ENCODE assay signal across 8 cellular contexts in genomic region chr17:14359251-14359939, GRCh38.
A peak's percentile ranks its signal among the peaks of the same experiment; 100 is the strongest.
DNase-seq lines count a peak whose midpoint lies in the region; ATAC-seq lines count a peak whose summit lies in the region.

No MANE protein-coding gene starts in this region.

- no peaks in the 10 kb centered on the region for H3K36me3 Mint-ChIP-seq in activated T-cell treated with anti-CD3 and anti-CD28 coated beads, Interleukin-2, amount 50 U/mL, for 24 hours (ENCODE audit: low read depth)

- H3K9me3 Mint-ChIP-seq in activated T-cell treated with anti-CD3 and anti-CD28 coated beads, Interleukin-2, amount 50 U/mL, for 24 hours, result no peaks in the 10 kb centered on the region

- no peak overlapping the region for H3K4me3 Mint-ChIP-seq in activated T-cell treated with anti-CD3 and anti-CD28 coated beads, Interleukin-2, amount 50 U/mL, for 24 hours

- DNase-seq in CD1c-positive myeloid dendritic cell (ENCODE audit: extremely low spot score) (peak; percentile 84), NCI-H1417 (lab: John Stamatoyannopoulos, UW) (no peak), AG08395 (ENCODE audit: low spot score) (no peak), NCI-H2029 treated with DMSO at 0.1 percent for 48 hours (lab: John Stamatoyannopoulos, UW) (no peak)
- DNase-seq in activated T-cell treated with anti-CD3 and anti-CD28 coated beads, Interleukin-2, amount 50 U/mL, for 24 hours, result peak; percentile 55
- peak; percentile 9 for DNase-seq in stimulated activated CD8-positive, alpha-beta memory T cell treated with anti-CD3 and anti-CD28 coated beads, Interleukin-15, amount 100 ng/mL, for 1 hour (ENCODE audit: low read depth)

- H3K27me3 Mint-ChIP-seq in activated T-cell treated with anti-CD3 and anti-CD28 coated beads, Interleukin-2, amount 50 U/mL, for 24 hours, result no peaks in the 10 kb centered on the region

- no peak overlapping the region for H3K27ac Mint-ChIP-seq in activated T-cell treated with anti-CD3 and anti-CD28 coated beads, Interleukin-2, amount 50 U/mL, for 24 hours

- H3K4me1 Mint-ChIP-seq in activated T-cell treated with anti-CD3 and anti-CD28 coated beads, Interleukin-2, amount 50 U/mL, for 24 hours (ENCODE audit: low read depth), result peaks cover 16% of the 10 kb centered on the region

- ATAC-seq in GM19351 (IDR thresholded peaks at IDR 0.05; ENCODE audit: unreplicated experiment), result peak; percentile 97
- ATAC-seq in HG03196 (IDR thresholded peaks at IDR 0.05; ENCODE audit: unreplicated experiment), result peak; percentile 96

Comparison
In these comparisons a context has a peak if more than half of its experiments do, and no peak if none do; other contexts are left out.
1. DNase-seq: peak in CD1c-positive myeloid dendritic cell (single experiment), activated T-cell treated with anti-CD3 and anti-CD28 coated beads, Interleukin-2, amount 50 U/mL, for 24 hours (single experiment) and stimulated activated CD8-positive, alpha-beta memory T cell treated with anti-CD3 and anti-CD28 coated beads, Interleukin-15, amount 100 ng/mL, for 1 hour (single experiment); none in NCI-H1417 (0 of 3), AG08395 (single experiment) and NCI-H2029 treated with DMSO at 0.1 percent for 48 hours (single experiment).